In genomic region chr11:109320595-109320994, GRCh38 we compare ENCODE assay signal across 17 cellular contexts.
DNase-seq lines count a peak whose midpoint lies in the region; TF ChIP-seq lines count a peak whose summit lies in the region.
"Had no signal": no experiment of that assay in that cellular context is flagged by ENCODE, and none has a peak within 500 bp of the region (broad histone marks: within the 10 kb centered on the region; RNA-seq: fewer than 3 reads in every experiment).

No MANE protein-coding gene starts in this region.

- H3K9ac ChIP-seq in SK-N-SH: no peak overlapping the region

- no peaks in the 10 kb centered on the region for H3K36me3 ChIP-seq in SK-N-SH (replicated peaks in 1 of 2; ENCODE audit: control insufficient read depth in 1 of 2, insufficient read depth in 2 of 2, low read length in 1 of 2)
- H3K36me3 ChIP-seq: gastroesophageal sphincter, pancreas, spleen had no signal

- H3K4me1 ChIP-seq in SK-N-SH (ENCODE audit: control insufficient read depth in 1 of 2, insufficient read depth in 2 of 2, low read depth in 1 of 2, low read length in 1 of 2): no peaks in the 10 kb centered on the region
- H3K4me1 ChIP-seq: gastroesophageal sphincter, pancreas, spleen had no signal

- DNase-seq in HFFc6 (peak; percentile 40), SK-N-SH (no peak), fibroblast of mammary gland (ENCODE audit: low read depth) (peak; percentile 76), retinal pigment epithelial cell (ENCODE audit: low read depth) (peak; percentile 78), DMS 273 (lab: John Stamatoyannopoulos, UW; ENCODE audit: unreplicated experiment) (no peak), DMS153 (lab: John Stamatoyannopoulos, UW) (no peak), NOMO-1 (lab: John Stamatoyannopoulos, UW; ENCODE audit: unreplicated experiment in 2 of 2) (no peak)
- no peak for DNase-seq in stimulated activated CD4-positive, alpha-beta T cell treated with anti-CD3 and anti-CD28 coated beads, Interleukin-4, amount 100 ng/mL, for 1 hour
- DNase-seq: activated CD8-positive, alpha-beta memory T cell treated with anti-CD3 and anti-CD28 coated beads for 24 hours; DMS79 treated with DMSO at 0.1 percent for 48 hours; NCI-H1436 treated with DMSO at 0.1 percent for 48 hours; pancreas; spleen had no signal

- peak; percentile 38 to 87; a peak in 3 of 4 replicates for TF ChIP-seq EP300 in SK-N-SH (IDR thresholded peaks at IDR 0.05; ENCODE audit: borderline replicate concordance in 1 of 2, low read depth in 1 of 2, low read length in 1 of 2)

- no peak overlapping the region for H3K4me3 Mint-ChIP-seq in HFFc6
- H3K4me3 Mint-ChIP-seq: activated T-helper 17 cell treated with anti-CD3 and anti-CD28 coated beads, Interleukin-2, amount 50 U/mL, for 72 hours had no signal

- TF ChIP-seq CTCF in HFFc6 (IDR thresholded peaks at IDR 0.05): 0 out of 2 replicates have a peak, but pooled peaks have one; percentile 11
- TF ChIP-seq CTCF in SK-N-SH (IDR thresholded peaks at IDR 0.05): 0 out of 2 replicates have a peak, but pooled peaks have one; percentile 14
- no peak for TF ChIP-seq CTCF in fibroblast of mammary gland (conservative IDR thresholded peaks at IDR 0.05; ENCODE audit: control insufficient read depth, insufficient read depth, low read depth, low read length)
- TF ChIP-seq CTCF in retinal pigment epithelial cell (conservative IDR thresholded peaks at IDR 0.05; ENCODE audit: low read depth, low read length): no peak

- H3K36me3 Mint-ChIP-seq in HFFc6 (ENCODE audit: low read depth): no peaks in the 10 kb centered on the region

- no peaks in the 10 kb centered on the region for H3K9me2 ChIP-seq in SK-N-SH

- H3K79me2 ChIP-seq in SK-N-SH (ENCODE audit: insufficient read depth): no peaks in the 10 kb centered on the region

- H3K9me3 ChIP-seq in SK-N-SH: no peaks in the 10 kb centered on the region
- H3K9me3 ChIP-seq: gastroesophageal sphincter, pancreas, spleen had no signal

- H3K27ac ChIP-seq in SK-N-SH (ENCODE audit: low read depth in 2 of 2, low read length in 1 of 2): peak overlapping the region in 1 of 2 experiments; percentile 25; a peak in 1 of 4 replicates
- H3K27ac ChIP-seq: C4-2B, gastroesophageal sphincter, pancreas, spleen had no signal

- POLR2A ChIA-PET in SK-N-SH (lab: Yijun Ruan, JAX): no interaction called here

- H3K9me3 Mint-ChIP-seq in HFFc6: no peaks in the 10 kb centered on the region

- WGBS in SK-N-SH (ENCODE audit: low lambda C conversion rate): 13% methylated on average over 1 of the region's 1 CpG

- CTCF ChIA-PET in SK-N-SH (lab: Yijun Ruan, JAX): no interaction called here

- no peak overlapping the region for H3K27ac Mint-ChIP-seq in HFFc6
- H3K27ac Mint-ChIP-seq: activated T-helper 17 cell treated with anti-CD3 and anti-CD28 coated beads, Interleukin-2, amount 50 U/mL, for 72 hours had no signal

- no peaks in the 10 kb centered on the region for H3K27me3 ChIP-seq in SK-N-SH (ENCODE audit: insufficient read depth)
- H3K27me3 ChIP-seq: gastroesophageal sphincter, pancreas, spleen had no signal

- H3K4me3 ChIP-seq in SK-N-SH (ENCODE audit: low read depth in 2 of 2, low read length in 1 of 2): no peak overlapping the region
- H3K4me3 ChIP-seq in fibroblast of mammary gland (ENCODE audit: control insufficient read depth, low read depth, low read length): no peak overlapping the region
- no peak overlapping the region for H3K4me3 ChIP-seq in retinal pigment epithelial cell (ENCODE audit: low read length)
- H3K4me3 ChIP-seq: gastroesophageal sphincter, K562, pancreas, spleen had no signal

- H2AFZ ChIP-seq in SK-N-SH (ENCODE audit: low read depth): no peak overlapping the region

- peaks cover 13% of the 10 kb centered on the region for H3K4me1 Mint-ChIP-seq in HFFc6 (ENCODE audit: low read depth)
- H3K4me1 Mint-ChIP-seq: activated T-helper 17 cell treated with anti-CD3 and anti-CD28 coated beads, Interleukin-2, amount 50 U/mL, for 72 hours had no signal

- TF ChIP-seq RAD21 in SK-N-SH (IDR thresholded peaks at IDR 0.05; ENCODE audit: low read length): no peak

- no peaks in the 10 kb centered on the region for H3F3A ChIP-seq in SK-N-SH (replicated peaks; ENCODE audit: insufficient read depth)

- H3K4me2 ChIP-seq in SK-N-SH: no peak overlapping the region

- H4K20me1 ChIP-seq in SK-N-SH (ENCODE audit: insufficient read depth): no peaks in the 10 kb centered on the region

- no peaks in the 10 kb centered on the region for H3K27me3 Mint-ChIP-seq in HFFc6 (ENCODE audit: insufficient read depth)
- H3K27me3 Mint-ChIP-seq: activated T-helper 17 cell treated with anti-CD3 and anti-CD28 coated beads, Interleukin-2, amount 50 U/mL, for 72 hours had no signal

TF ChIP-seq in SK-N-SH, 30 proteins besides CTCF, POLR2A, EP300 and RAD21 (continues in another document):
- TF ChIP-seq POLR2AphosphoS5 (IDR thresholded peaks at IDR 0.05; ENCODE audit: low read depth, low read length): peak; percentile 64
- no peak for TF ChIP-seq USF2 (IDR thresholded peaks at IDR 0.05; ENCODE audit: borderline replicate concordance, low read depth, low read length)
- TF ChIP-seq MEF2A (IDR thresholded peaks at IDR 0.05; ENCODE audit: borderline replicate concordance, low read depth): no peak
- no peak for TF ChIP-seq USF1 (IDR thresholded peaks at IDR 0.05; ENCODE audit: borderline replicate concordance, low read depth)
- no peak for TF ChIP-seq TAF1 (IDR thresholded peaks at IDR 0.05; ENCODE audit: borderline replicate concordance, low read depth, low read length)
- TF ChIP-seq FOSL2 (IDR thresholded peaks at IDR 0.05; ENCODE audit: borderline replicate concordance, low read depth): peak; percentile 89
- TF ChIP-seq TCF12 (IDR thresholded peaks at IDR 0.05): peak; percentile 99
- peak; percentile 95 for TF ChIP-seq PBX3 (IDR thresholded peaks at IDR 0.05)
- TF ChIP-seq IRF3 (IDR thresholded peaks at IDR 0.05; ENCODE audit: low read depth, low read length): no peak
- peak; percentile 47; the same call in 1 of the 2 replicates for TF ChIP-seq ZBTB33 (IDR thresholded peaks at IDR 0.05; ENCODE audit: borderline replicate concordance, low read depth)
- TF ChIP-seq GATA2 (CRISPR knock-in tag; IDR thresholded peaks at IDR 0.05): no peak
- peak; percentile 22; the same call in 1 of the 2 replicates for TF ChIP-seq MAX (IDR thresholded peaks at IDR 0.05; ENCODE audit: low read depth)
- TF ChIP-seq GABPA (IDR thresholded peaks at IDR 0.05; ENCODE audit: low read depth): no peak
- TF ChIP-seq RFX5 (IDR thresholded peaks at IDR 0.05; ENCODE audit: low read length): no peak
- TF ChIP-seq MXI1 (IDR thresholded peaks at IDR 0.05; ENCODE audit: low read depth, low read length): no peak
- peak; percentile 94 for TF ChIP-seq JUND (IDR thresholded peaks at IDR 0.05)
- TF ChIP-seq RXRA (IDR thresholded peaks at IDR 0.05; ENCODE audit: borderline replicate concordance, low read depth): peak; percentile 15; the same call in 1 of the 2 replicates

Comparison
In these comparisons a context has a peak if more than half of its experiments do, and no peak if none do; other contexts are left out.
1. DNase-seq: peak in HFFc6 (single experiment), fibroblast of mammary gland (single experiment) and retinal pigment epithelial cell (single experiment); none in SK-N-SH (single experiment), DMS 273 (single experiment), DMS153 (single experiment), NOMO-1 (0 of 2) and stimulated activated CD4-positive, alpha-beta T cell treated with anti-CD3 and anti-CD28 coated beads, Interleukin-4, amount 100 ng/mL, for 1 hour (single experiment).
2. CTCF ChIP-seq: peak in HFFc6 (single experiment) and SK-N-SH (single experiment); none in fibroblast of mammary gland (single experiment) and retinal pigment epithelial cell (single experiment).